ENCODE assay signal across 16 cellular contexts in genomic region chr11:109884501-109884900, GRCh38.
"Had no signal": no experiment of that assay in that cellular context is flagged by ENCODE, and none has a peak within 500 bp of the region (broad histone marks: within the 10 kb centered on the region; RNA-seq: fewer than 3 reads in every experiment).

No MANE protein-coding gene starts in this region.

- H3K27ac ChIP-seq: RWPE1 had no signal

- ATAC-seq: Panc1 had no signal

- DNase-seq: KBM-7, MV-4-11, NCI-H1048, NCI-H1105, NCI-H1417, NCI-H1436 treated with DMSO at 0.1 percent for 48 hours, NCI-H1694, NCI-H187 treated with DMSO at 0.1 percent for 48 hours, NCI-H2029 treated with DMSO at 0.1 percent for 48 hours, NCI-H345, NCI-H446 treated with DMSO at 0.1 percent for 48 hours, NCI-H510A treated with DMSO at 0.1 percent for 48 hours, NCI-H526, SHP77 had no signal
